In the genomic region with DNA sequence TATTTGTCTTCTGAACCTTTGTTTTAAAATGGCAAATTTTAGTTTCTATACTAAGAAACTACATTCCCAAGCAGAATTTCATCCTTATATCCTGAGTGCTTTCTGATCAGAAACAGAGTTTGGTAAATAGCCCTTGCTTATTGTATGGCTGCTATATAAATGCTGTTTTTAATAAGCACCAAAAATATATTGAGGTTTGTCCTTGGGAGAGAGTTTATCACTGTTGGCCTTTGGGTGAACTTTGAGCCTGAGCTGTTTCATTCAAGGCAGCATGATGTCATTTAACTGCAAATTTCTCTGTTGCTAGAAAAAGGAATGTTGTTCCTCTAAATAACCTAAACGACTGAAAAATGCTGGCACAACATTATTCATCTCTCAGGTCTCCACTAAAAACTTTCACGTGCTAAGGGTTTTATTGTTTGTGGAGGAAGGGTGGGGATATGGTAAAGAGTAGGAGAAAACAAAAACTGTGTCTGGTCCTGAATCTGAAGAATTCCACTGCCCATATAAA, we compare ENCODE assay signal across 9 cellular contexts.
DNase-seq lines count a peak whose midpoint lies in the region; ATAC-seq, FAIRE-seq and TF ChIP-seq lines count a peak whose summit lies in the region.
"Had no signal": no experiment of that assay in that cellular context is flagged by ENCODE, and none has a peak within 500 bp of the region (broad histone marks: within the 10 kb centered on the region; RNA-seq: fewer than 3 reads in every experiment).

No MANE protein-coding gene starts in this region.

- H3K4me3 ChIP-seq in MG63 (no peak overlapping the region), fibroblast of lung (replicated peaks in 1 of 4; ENCODE audit: control extremely low read depth in 1 of 4, insufficient read depth in 1 of 4, low read depth in 3 of 4, low read length in 4 of 4) (no peak overlapping the region), pancreas (no peak overlapping the region)

- no peaks in the 10 kb centered on the region for H4K20me1 ChIP-seq in fibroblast of lung (ENCODE audit: control insufficient read depth, extremely low read depth, insufficient read depth, low read length)

- no peaks in the 10 kb centered on the region for H3K9me3 Mint-ChIP-seq in stimulated activated effector memory CD8-positive, alpha-beta T cell treated with anti-CD3 and anti-CD28 coated beads, Interleukin-12 subunit alpha, Interleukin-12 subunit beta, amount 100 ng/mL, for 72 hours

- no peaks in the 10 kb centered on the region for H3K36me3 Mint-ChIP-seq in stimulated activated effector memory CD8-positive, alpha-beta T cell treated with anti-CD3 and anti-CD28 coated beads, Interleukin-12 subunit alpha, Interleukin-12 subunit beta, amount 100 ng/mL, for 72 hours

- H3K9me3 ChIP-seq in MG63 = no peaks in the 10 kb centered on the region
- no peaks in the 10 kb centered on the region for H3K9me3 ChIP-seq in fibroblast of lung (ENCODE audit: control insufficient read depth, insufficient read depth, low read depth, low read length)
- no peaks in the 10 kb centered on the region for H3K9me3 ChIP-seq in pancreas

- H3K27me3 ChIP-seq in MG63 (no peaks in the 10 kb centered on the region), fibroblast of lung (ENCODE audit: control insufficient read depth, insufficient read depth, low read length) (no peaks in the 10 kb centered on the region), pancreas (no peaks in the 10 kb centered on the region)

- H3K4me3 Mint-ChIP-seq in stimulated activated effector memory CD8-positive, alpha-beta T cell treated with anti-CD3 and anti-CD28 coated beads, Interleukin-12 subunit alpha, Interleukin-12 subunit beta, amount 100 ng/mL, for 72 hours = no peak overlapping the region

- TF ChIP-seq CTCF in fibroblast of lung (conservative IDR thresholded peaks at IDR 0.05 in 1 of 2, IDR thresholded peaks at IDR 0.05 in 1 of 2; ENCODE audit: low read depth in 1 of 2, low read length in 2 of 2) (no peak), pancreas (IDR thresholded peaks at IDR 0.05) (no peak)

- H3K4me2 ChIP-seq in fibroblast of lung (ENCODE audit: extremely low read depth, insufficient read depth, low read length) = peak overlapping the region; percentile 41

- DNase-seq in GM03348 (ENCODE audit: low spot score) = peak; percentile 16
- DNase-seq in MG63 = peak; percentile 12
- DNase-seq in fibroblast of lung (ENCODE audit: low read depth in 2 of 2) = peak; percentile 62 to 65
- no peak for DNase-seq in pancreas
- no peak for DNase-seq in stimulated activated effector memory CD8-positive, alpha-beta T cell treated with anti-CD3 and anti-CD28 coated beads, Interleukin-12 subunit alpha, Interleukin-12 subunit beta, amount 100 ng/mL, for 72 hours (ENCODE audit: low spot score in 2 of 2)
- no peak for DNase-seq in NCI-H524 treated with DMSO at 0.1 percent for 48 hours (lab: John Stamatoyannopoulos, UW)
- no peak for DNase-seq in NCI-H146 treated with DMSO at 0.1 percent for 48 hours (lab: John Stamatoyannopoulos, UW; ENCODE audit: unreplicated experiment)

- FAIRE-seq in pancreas (lab: Jason Lieb, UNC) = no peak
- FAIRE-seq: bronchial epithelial cell had no signal

- intact Hi-C loops in pancreas (cut with DNase I) = no loop called here

- no peaks in the 10 kb centered on the region for H3K36me3 ChIP-seq in MG63
- no peaks in the 10 kb centered on the region for H3K36me3 ChIP-seq in fibroblast of lung (ENCODE audit: control insufficient read depth, insufficient read depth, low read length)
- H3K36me3 ChIP-seq in pancreas = no peaks in the 10 kb centered on the region

- peak in 3 of 4 donors; percentile 47 to 69 (median 65) for ATAC-seq in pancreas
- no peak for ATAC-seq in activated CD4-positive, CD25-positive, alpha-beta regulatory T cell treated with anti-CD3 and anti-CD28 coated beads, Interleukin-2, amount 50 U/mL, for 24 hours
- no peak for ATAC-seq in stimulated activated effector memory CD8-positive, alpha-beta T cell treated with anti-CD3 and anti-CD28 coated beads, Interleukin-12 subunit alpha, Interleukin-12 subunit beta, amount 100 ng/mL, for 72 hours

- no peak overlapping the region for H3K27ac ChIP-seq in fibroblast of lung (ENCODE audit: insufficient read depth, low read length)
- no peak overlapping the region for H3K27ac ChIP-seq in pancreas

- peaks cover 7% of the 10 kb centered on the region for H3K4me1 ChIP-seq in fibroblast of lung (ENCODE audit: control insufficient read depth, extremely low read depth, insufficient read depth, low read length)
- H3K4me1 ChIP-seq in pancreas = peaks cover 4 to 22% (median 10%) of the 10 kb centered on the region in 3 donors

- no peaks in the 10 kb centered on the region for H3K79me2 ChIP-seq in fibroblast of lung (ENCODE audit: control insufficient read depth, insufficient read depth, low read length)

- no peak overlapping the region for H3K9ac ChIP-seq in fibroblast of lung (ENCODE audit: insufficient read depth, low read length)

- no peak overlapping the region for H3K27ac Mint-ChIP-seq in stimulated activated effector memory CD8-positive, alpha-beta T cell treated with anti-CD3 and anti-CD28 coated beads, Interleukin-12 subunit alpha, Interleukin-12 subunit beta, amount 100 ng/mL, for 72 hours

- no peak overlapping the region for H2AFZ ChIP-seq in fibroblast of lung (ENCODE audit: low read length)

- 8 to 9% methylated on average over 2 of the region's 2 CpGs for WGBS in pancreas, 2 donors

- no peaks in the 10 kb centered on the region for H3K4me1 Mint-ChIP-seq in stimulated activated effector memory CD8-positive, alpha-beta T cell treated with anti-CD3 and anti-CD28 coated beads, Interleukin-12 subunit alpha, Interleukin-12 subunit beta, amount 100 ng/mL, for 72 hours

Comparison
In these comparisons a context has a peak if more than half of its experiments do, and no peak if none do; other contexts are left out.
1. DNase-seq: peak in GM03348 (single experiment), MG63 (single experiment) and fibroblast of lung (2 of 2); none in pancreas (0 of 6), stimulated activated effector memory CD8-positive, alpha-beta T cell treated with anti-CD3 and anti-CD28 coated beads, Interleukin-12 subunit alpha, Interleukin-12 subunit beta, amount 100 ng/mL, for 72 hours (0 of 2), NCI-H524 treated with DMSO at 0.1 percent for 48 hours (single experiment) and NCI-H146 treated with DMSO at 0.1 percent for 48 hours (single experiment).
2. ATAC-seq: peak in pancreas (3 of 4); none in activated CD4-positive, CD25-positive, alpha-beta regulatory T cell treated with anti-CD3 and anti-CD28 coated beads, Interleukin-2, amount 50 U/mL, for 24 hours (0 of 2) and stimulated activated effector memory CD8-positive, alpha-beta T cell treated with anti-CD3 and anti-CD28 coated beads, Interleukin-12 subunit alpha, Interleukin-12 subunit beta, amount 100 ng/mL, for 72 hours (single experiment).